In the genomic region with DNA sequence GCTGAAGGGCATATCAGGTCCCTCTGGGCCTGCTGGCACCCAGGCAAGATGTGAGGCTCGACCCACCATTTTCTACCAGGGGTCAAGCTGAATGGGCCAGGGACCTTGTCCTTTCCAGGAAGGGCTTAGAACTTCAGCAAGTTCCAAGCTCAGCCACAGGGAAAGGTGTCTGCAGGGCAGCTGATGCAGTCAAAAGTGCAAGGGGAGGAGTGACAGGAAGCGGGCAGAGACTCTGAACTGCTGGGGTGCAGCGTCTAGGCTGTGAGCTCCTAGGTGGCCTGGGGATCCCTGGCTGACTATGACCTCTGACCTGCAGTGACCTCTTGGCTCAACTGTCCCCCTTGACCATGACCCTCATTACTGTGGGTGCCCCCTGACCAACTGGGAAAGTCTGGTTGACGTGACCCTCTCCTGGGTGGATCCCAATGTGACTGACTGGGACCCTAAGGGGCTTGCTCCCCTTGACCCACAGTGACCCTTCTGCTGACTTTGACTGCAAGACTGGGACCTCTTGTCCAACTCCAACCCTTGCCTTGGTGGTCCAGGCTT, we compare ENCODE assay signal across 19 cellular contexts. TPM values are rescaled to one million over a fixed set of nuclear protein-coding genes. Genes with fewer than 3 reads are reported as not detected.
DNase-seq lines count a peak whose midpoint lies in the region; TF ChIP-seq lines count a peak whose summit lies in the region.
"Had no signal": no experiment of that assay in that cellular context is flagged by ENCODE, and none has a peak within 500 bp of the region (broad histone marks: within the 10 kb centered on the region; RNA-seq: fewer than 3 reads in every experiment).

No MANE protein-coding gene starts in this region.

- H3K27ac ChIP-seq in BLaER1 (peak overlapping the region; percentile 87), dorsolateral prefrontal cortex (peak overlapping the region in 44 of 59 donors; percentile 3 to 91 (median 74)), brain microvascular endothelial cell (no peak overlapping the region)
- H3K27ac ChIP-seq: GM23248 had no signal

- in situ Hi-C loops in brain microvascular endothelial cell (cut with HindIII; ENCODE audit: low pct_ligation_motif_present, low sequenced_read_pairs) = no loop called here

- H3K27me3 ChIP-seq in BLaER1 (no peaks in the 10 kb centered on the region), dorsolateral prefrontal cortex (no peaks in the 10 kb centered on the region), brain microvascular endothelial cell (replicated peaks) (peaks cover 9% of the 10 kb centered on the region)
- H3K27me3 ChIP-seq: BE2C, MG63 had no signal

- H3K4me3 ChIP-seq in BLaER1 (no peak overlapping the region), dorsolateral prefrontal cortex (no peak overlapping the region), brain microvascular endothelial cell (ENCODE audit: low read depth, low read length) (no peak overlapping the region)
- H3K4me3 ChIP-seq: GM23248, MG63 had no signal

- intact Hi-C loops in dorsolateral prefrontal cortex (cut with DNase I) = no loop called here

- H3K9me3 ChIP-seq in BLaER1 = no peaks in the 10 kb centered on the region
- H3K9me3 ChIP-seq: BE2C, MG63 had no signal

- no peaks in the 10 kb centered on the region for H4K20me1 ChIP-seq in BLaER1

- peak overlapping the region; percentile 8; the same call in 1 of the 2 replicates for H3K9ac ChIP-seq in BLaER1
- H3K9ac ChIP-seq: GM23248 had no signal

- H3K36me3 ChIP-seq in BLaER1 (peaks cover 51% of the 10 kb centered on the region), brain microvascular endothelial cell (replicated peaks) (no peaks in the 10 kb centered on the region)
- H3K36me3 ChIP-seq: BE2C, MG63 had no signal

- DNase-seq in SIG-M5 treated with dmso at 0.1 percent for 504 hours (lab: John Stamatoyannopoulos, UW; ENCODE audit: unreplicated experiment) = peak; percentile 8
- no peak for DNase-seq in SIG-M5 (lab: John Stamatoyannopoulos, UW)
- DNase-seq in RPMI8226 = peak; percentile 66
- no peak for DNase-seq in dorsolateral prefrontal cortex
- no peak for DNase-seq in DMS114 treated with DMSO at 0.1 percent for 48 hours (lab: John Stamatoyannopoulos, UW; ENCODE audit: unreplicated experiment)
- no peak for DNase-seq in brain microvascular endothelial cell
- no peak for DNase-seq in NCI-H2171 treated with DMSO at 0.1 percent for 48 hours (lab: John Stamatoyannopoulos, UW)
- DNase-seq: BE2C, GDM1, GM23248, MG63, NCI-H1105, NCI-H1694, NCI-H2107, NCI-H345, NCI-H526 treated with DMSO at 0.1 percent for 48 hours had no signal

- H3K4me2 ChIP-seq in BLaER1 = peak overlapping the region; percentile 89

- TF ChIP-seq CTCF in dorsolateral prefrontal cortex (IDR thresholded peaks at IDR 0.05 in 54 of 56, conservative IDR thresholded peaks at IDR 0.05 in 2 of 56; ENCODE audit: low read depth in 1 of 56, partially characterized antibody in 56 of 56) (no peak), brain microvascular endothelial cell (IDR thresholded peaks at IDR 0.05; ENCODE audit: low read depth, low read length, missing control alignments) (no peak)

- H3K4me1 ChIP-seq in BLaER1 = peaks cover 95% of the 10 kb centered on the region
- H3K4me1 ChIP-seq: BE2C had no signal

RNA-seq across cellular contexts. Expression of a gene that starts 14.4 kb away (rescaled TPM):
- total RNA-seq in dorsolateral prefrontal cortex = 10 to 100 TPM; 42.9 to 78.5 (median 62.1) TPM

RNA-seq across cellular contexts. Expression of a gene that starts 42.5 kb away (rescaled TPM):
- 1 to 10 TPM in 72 of 120 experiments, under 1 TPM in 24, not detected in 24; 0.32 to 6.7 (median 1.6) TPM for total RNA-seq in dorsolateral prefrontal cortex
- total RNA-seq: GM23248, RPMI7951, SK-MEL-5 had no signal

Comparison
In these comparisons a context has a peak if more than half of its experiments do, and no peak if none do; other contexts are left out.
1. DNase-seq: peak in SIG-M5 treated with dmso at 0.1 percent for 504 hours (single experiment) and RPMI8226 (single experiment); none in SIG-M5 (single experiment), dorsolateral prefrontal cortex (0 of 10), DMS114 treated with DMSO at 0.1 percent for 48 hours (single experiment), brain microvascular endothelial cell (single experiment) and NCI-H2171 treated with DMSO at 0.1 percent for 48 hours (single experiment).